28 cellular contexts compared by ENCODE assay signal in genomic region chr14:32682219-32682618, GRCh38.
DNase-seq lines count a peak whose midpoint lies in the region; ATAC-seq and TF ChIP-seq lines count a peak whose summit lies in the region.
"Had no signal": no experiment of that assay in that cellular context is flagged by ENCODE, and none has a peak within 500 bp of the region (broad histone marks: within the 10 kb centered on the region; RNA-seq: fewer than 3 reads in every experiment).

No MANE protein-coding gene starts in this region.

- DNase-seq in NCI-H1092 treated with DMSO at 0.1 percent for 48 hours (lab: John Stamatoyannopoulos, UW) (peak; percentile 46), NCI-H1092 (lab: John Stamatoyannopoulos, UW) (no peak), GM12865 (ENCODE audit: low read depth) (peak; percentile 12), OCI-M1 (lab: John Stamatoyannopoulos, UW) (peak; percentile 7), memory B cell (ENCODE audit: low spot score in 2 of 2) (no peak), tibial nerve (ENCODE audit: low spot score in 2 of 2) (no peak)
- no peak for DNase-seq in stimulated activated CD4-positive, alpha-beta T cell treated with anti-CD3 and anti-CD28 coated beads, Interleukin-15, amount 100 ng/mL, for 24 hours
- no peak for DNase-seq in stimulated activated effector memory CD8-positive, alpha-beta T cell treated with anti-CD3 and anti-CD28 coated beads, Interleukin-12 subunit alpha, Interleukin-12 subunit beta, amount 100 ng/mL, for 72 hours (ENCODE audit: low spot score in 2 of 2)
- DNase-seq: activated CD4-positive, alpha-beta T cell treated with anti-CD3 and anti-CD28 coated beads, Interleukin-2, amount 50 U/mL, for 48 hours; activated CD8-positive, alpha-beta memory T cell treated with anti-CD3 and anti-CD28 coated beads, Interleukin-2, amount 50 U/mL, for 48 hours; activated naive CD8-positive, alpha-beta T cell treated with anti-CD3 and anti-CD28 coated beads, Interleukin-2, amount 10 ng/mL, durations not matched to agents 7 days and 5 days; CD8-positive, alpha-beta T cell; DMS153; effector CD4-positive, alpha-beta T cell; GM23248; natural killer cell; NCI-H1436 treated with DMSO at 0.1 percent for 48 hours; NCI-H446; NK-92 treated with Interleukin-12 subunit alpha and Interleukin-12 subunit beta, amount 100 ng/mL, for 24 hours; SJCRH30; stimulated activated naive CD8-positive, alpha-beta T cell treated with anti-CD3 and anti-CD28 coated beads, Interleukin-15, amount 100 ng/mL, for 72 hours; tibial artery had no signal

- H3K4me3 ChIP-seq in GM12865 (ENCODE audit: low read depth, low read length) (no peak overlapping the region), tibial nerve (no peak overlapping the region)
- H3K4me3 ChIP-seq: GM23248, SJCRH30, tibial artery had no signal

- no peaks in the 10 kb centered on the region for H3K36me3 ChIP-seq in tibial nerve

- no peak overlapping the region for H3K4me3 Mint-ChIP-seq in memory B cell
- no peak overlapping the region for H3K4me3 Mint-ChIP-seq in stimulated activated effector memory CD8-positive, alpha-beta T cell treated with anti-CD3 and anti-CD28 coated beads, Interleukin-12 subunit alpha, Interleukin-12 subunit beta, amount 100 ng/mL, for 72 hours
- H3K4me3 Mint-ChIP-seq: activated naive CD8-positive, alpha-beta T cell treated with anti-CD3 and anti-CD28 coated beads, Interleukin-2, amount 10 ng/mL, durations not matched to agents 7 days and 5 days; CD8-positive, alpha-beta T cell; natural killer cell; stimulated activated naive CD8-positive, alpha-beta T cell treated with anti-CD3 and anti-CD28 coated beads, Interleukin-15, amount 100 ng/mL, for 72 hours had no signal

- H3K4me1 ChIP-seq in tibial nerve, result peaks cover 0 to 16% (median 0%) of the 10 kb centered on the region in 4 donors
- H3K4me1 ChIP-seq: foreskin keratinocyte, parathyroid adenoma had no signal

- H3K36me3 Mint-ChIP-seq in memory B cell, result no peaks in the 10 kb centered on the region
- no peaks in the 10 kb centered on the region for H3K36me3 Mint-ChIP-seq in stimulated activated effector memory CD8-positive, alpha-beta T cell treated with anti-CD3 and anti-CD28 coated beads, Interleukin-12 subunit alpha, Interleukin-12 subunit beta, amount 100 ng/mL, for 72 hours
- H3K36me3 Mint-ChIP-seq: activated naive CD8-positive, alpha-beta T cell treated with anti-CD3 and anti-CD28 coated beads, Interleukin-2, amount 10 ng/mL, durations not matched to agents 7 days and 5 days; CD8-positive, alpha-beta T cell; natural killer cell had no signal

- no peaks in the 10 kb centered on the region for H3K9me3 Mint-ChIP-seq in memory B cell
- H3K9me3 Mint-ChIP-seq in stimulated activated effector memory CD8-positive, alpha-beta T cell treated with anti-CD3 and anti-CD28 coated beads, Interleukin-12 subunit alpha, Interleukin-12 subunit beta, amount 100 ng/mL, for 72 hours, result peaks cover 16% of the 10 kb centered on the region
- H3K9me3 Mint-ChIP-seq: activated naive CD8-positive, alpha-beta T cell treated with anti-CD3 and anti-CD28 coated beads, Interleukin-2, amount 10 ng/mL, durations not matched to agents 7 days and 5 days; CD8-positive, alpha-beta T cell; stimulated activated naive CD8-positive, alpha-beta T cell treated with anti-CD3 and anti-CD28 coated beads, Interleukin-15, amount 100 ng/mL, for 72 hours had no signal

- no peak overlapping the region for H3K27ac ChIP-seq in tibial nerve
- H3K27ac ChIP-seq: 22Rv1, foreskin keratinocyte, GM23248, parathyroid adenoma, SJCRH30, tibial artery had no signal

- H3K27ac Mint-ChIP-seq in memory B cell, result peak overlapping the region; percentile 17
- H3K27ac Mint-ChIP-seq in stimulated activated effector memory CD8-positive, alpha-beta T cell treated with anti-CD3 and anti-CD28 coated beads, Interleukin-12 subunit alpha, Interleukin-12 subunit beta, amount 100 ng/mL, for 72 hours, result no peak overlapping the region
- H3K27ac Mint-ChIP-seq: activated naive CD8-positive, alpha-beta T cell treated with anti-CD3 and anti-CD28 coated beads, Interleukin-2, amount 10 ng/mL, durations not matched to agents 7 days and 5 days; CD8-positive, alpha-beta T cell; natural killer cell had no signal

- TF ChIP-seq POLR2A in tibial nerve (IDR thresholded peaks at IDR 0.05), result no peak

- TF ChIP-seq CTCF in GM12865 (IDR thresholded peaks at IDR 0.05; ENCODE audit: insufficient read depth, low read depth, low read length, missing control alignments) (no peak), tibial nerve (IDR thresholded peaks at IDR 0.05) (no peak)

- no peak for ATAC-seq in memory B cell (ENCODE audit: low read depth)
- ATAC-seq in stimulated activated effector memory CD8-positive, alpha-beta T cell treated with anti-CD3 and anti-CD28 coated beads, Interleukin-12 subunit alpha, Interleukin-12 subunit beta, amount 100 ng/mL, for 72 hours, result no peak
- ATAC-seq: CD8-positive, alpha-beta T cell; left lobe of liver; natural killer cell; Panc1; sciatic nerve; stimulated activated naive CD8-positive, alpha-beta T cell treated with anti-CD3 and anti-CD28 coated beads, Interleukin-15, amount 100 ng/mL, for 72 hours had no signal

- no peaks in the 10 kb centered on the region for H3K27me3 ChIP-seq in tibial nerve
- H3K27me3 ChIP-seq: foreskin keratinocyte, SJCRH30, tibial artery had no signal

- 77 to 86% methylated on average over 3 of the region's 3 CpGs for WGBS in tibial nerve, 2 donors

- TF ChIP-seq EP300 in tibial nerve (IDR thresholded peaks at IDR 0.05), result no peak

- no peaks in the 10 kb centered on the region for H3K27me3 Mint-ChIP-seq in memory B cell
- H3K27me3 Mint-ChIP-seq: activated naive CD8-positive, alpha-beta T cell treated with anti-CD3 and anti-CD28 coated beads, Interleukin-2, amount 10 ng/mL, durations not matched to agents 7 days and 5 days; stimulated activated naive CD8-positive, alpha-beta T cell treated with anti-CD3 and anti-CD28 coated beads, Interleukin-15, amount 100 ng/mL, for 72 hours had no signal

- H3K9me3 ChIP-seq in tibial nerve, result no peaks in the 10 kb centered on the region
- H3K9me3 ChIP-seq: SJCRH30, tibial artery had no signal

- peaks cover 18% of the 10 kb centered on the region for H3K4me1 Mint-ChIP-seq in memory B cell
- H3K4me1 Mint-ChIP-seq in stimulated activated effector memory CD8-positive, alpha-beta T cell treated with anti-CD3 and anti-CD28 coated beads, Interleukin-12 subunit alpha, Interleukin-12 subunit beta, amount 100 ng/mL, for 72 hours, result no peaks in the 10 kb centered on the region
- H3K4me1 Mint-ChIP-seq: activated naive CD8-positive, alpha-beta T cell treated with anti-CD3 and anti-CD28 coated beads, Interleukin-2, amount 10 ng/mL, durations not matched to agents 7 days and 5 days; natural killer cell; stimulated activated naive CD8-positive, alpha-beta T cell treated with anti-CD3 and anti-CD28 coated beads, Interleukin-15, amount 100 ng/mL, for 72 hours had no signal

Comparison
In these comparisons a context has a peak if more than half of its experiments do, and no peak if none do; other contexts are left out.
1. DNase-seq: peak in NCI-H1092 treated with DMSO at 0.1 percent for 48 hours (single experiment), GM12865 (single experiment) and OCI-M1 (single experiment); none in NCI-H1092 (single experiment), memory B cell (0 of 2), tibial nerve (0 of 2), stimulated activated CD4-positive, alpha-beta T cell treated with anti-CD3 and anti-CD28 coated beads, Interleukin-15, amount 100 ng/mL, for 24 hours (single experiment) and stimulated activated effector memory CD8-positive, alpha-beta T cell treated with anti-CD3 and anti-CD28 coated beads, Interleukin-12 subunit alpha, Interleukin-12 subunit beta, amount 100 ng/mL, for 72 hours (0 of 2).